In genomic region chr12:7064516-7064915, GRCh38 we compare ENCODE assay signal across 33 cellular contexts.
"Had no signal": no experiment of that assay in that cellular context is flagged by ENCODE, and none has a peak within 500 bp of the region (broad histone marks: within the 10 kb centered on the region; RNA-seq: fewer than 3 reads in every experiment).

No MANE protein-coding gene starts in this region.

- H3K27me3 ChIP-seq: body of pancreas, MG63, Peyer's patch had no signal

- DNase-seq: activated CD4-positive, alpha-beta memory T cell treated with anti-CD3 and anti-CD28 coated beads, Interleukin-2, amount 10 ng/mL, durations not matched to agents 7 days and 5 days; activated CD4-positive, alpha-beta T cell treated with anti-CD3 and anti-CD28 coated beads for 1 hour; activated CD4-positive, alpha-beta T cell treated with anti-CD3 and anti-CD28 coated beads for 48 hours; activated CD4-positive, CD25-positive, alpha-beta regulatory T cell; activated effector memory CD4-positive, alpha-beta T cell treated with anti-CD3 and anti-CD28 coated beads, Interleukin-2, amount 50 U/mL, for 16 hours; activated naive CD4-positive, alpha-beta T cell; activated naive CD4-positive, alpha-beta T cell treated with anti-CD3 and anti-CD28 coated beads, Interleukin-2, amount 50 U/mL, for 16 hours; activated naive CD8-positive, alpha-beta T cell treated with anti-CD3 and anti-CD28 coated beads for 36 hours; activated T-cell treated with anti-CD3 and anti-CD28 coated beads, Interleukin-2, amount 50 U/mL, for 1 hour; activated T-cell treated with anti-CD3 and anti-CD28 coated beads, Interleukin-2, amount 50 U/mL, for 72 hours; body of pancreas; caudate nucleus; cerebellar nuclear complex; Kasumi-1; KG1; MG63; NCI-H1048; NCI-H1105 treated with DMSO at 0.1 percent for 48 hours; NCI-H1436; NCI-H1694 treated with DMSO at 0.1 percent for 48 hours; NCI-H2029; NCI-H345; NCI-H524 treated with DMSO at 0.1 percent for 48 hours; Peyer's patch; RPMI8226; SW 1271; T-helper 1 cell; T-helper 2 cell; T-helper 9 cell; WERI-Rb-1 had no signal

- FAIRE-seq: astrocyte, bronchial epithelial cell had no signal

- H3K27ac ChIP-seq: body of pancreas, Peyer's patch, WERI-Rb-1 had no signal

- H3K4me3 ChIP-seq: body of pancreas, MG63, Peyer's patch had no signal

- H3K36me3 ChIP-seq: Peyer's patch, WERI-Rb-1 had no signal

- H3K4me1 ChIP-seq: Peyer's patch had no signal

- ATAC-seq: activated T-cell treated with anti-CD3 and anti-CD28 coated beads, Interleukin-2, amount 50 U/mL, for 72 hours; activated T-helper 17 cell treated with anti-CD3 and anti-CD28 coated beads, Interleukin-2, amount 50 U/mL, for 72 hours; body of pancreas had no signal

- H3K9me3 ChIP-seq: body of pancreas, MG63, Peyer's patch had no signal
